Comparison of ENCODE assay signal across 1 cellular context in the genomic region with DNA sequence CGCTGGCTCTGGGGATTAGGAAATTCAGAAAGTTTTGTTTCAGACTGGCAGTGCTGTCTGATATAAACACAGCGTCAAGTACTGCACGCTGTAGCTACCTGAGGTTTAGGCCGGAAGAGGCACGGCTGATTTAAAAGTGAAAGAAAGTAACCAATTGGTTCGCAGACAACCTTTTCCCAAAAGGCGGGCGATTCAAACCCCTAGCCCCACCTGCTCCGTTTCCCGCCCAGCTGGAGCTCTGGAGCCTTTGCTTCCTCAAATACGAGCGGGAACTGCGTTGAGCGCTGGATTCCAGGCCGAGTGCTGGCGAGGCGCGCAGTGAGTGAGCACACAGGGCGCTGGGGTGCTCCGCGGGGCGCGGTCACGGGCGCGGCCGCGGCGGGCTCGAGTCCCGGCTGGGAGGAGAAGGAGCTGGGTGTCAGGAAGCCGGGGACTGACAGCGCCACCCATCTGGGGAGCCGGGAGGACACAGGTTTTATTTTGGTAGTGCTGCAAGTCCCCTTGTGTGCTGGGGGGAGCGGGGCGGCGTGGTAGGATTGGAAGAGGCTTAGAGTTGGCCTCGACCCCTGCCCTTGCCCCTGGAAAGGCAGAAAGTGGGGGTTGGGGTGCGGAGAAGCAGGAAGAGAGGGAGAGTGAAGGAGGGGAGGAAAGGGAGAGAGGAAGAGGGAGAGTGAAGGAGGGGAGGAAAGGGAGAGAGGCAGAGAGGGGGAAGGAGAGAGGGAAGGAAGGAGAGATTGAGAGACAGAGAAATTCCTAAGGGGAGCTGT.
A peak's percentile ranks its signal among the peaks of the same experiment; 100 is the strongest.
TF ChIP-seq lines count a peak whose summit lies in the region.

No MANE protein-coding gene starts in this region.

TF ChIP-seq in K562, 482 proteins besides CTCF, POLR2A, EP300 and RAD21 (continued from another document and continues in another):
- TF ChIP-seq, protein P1, sequence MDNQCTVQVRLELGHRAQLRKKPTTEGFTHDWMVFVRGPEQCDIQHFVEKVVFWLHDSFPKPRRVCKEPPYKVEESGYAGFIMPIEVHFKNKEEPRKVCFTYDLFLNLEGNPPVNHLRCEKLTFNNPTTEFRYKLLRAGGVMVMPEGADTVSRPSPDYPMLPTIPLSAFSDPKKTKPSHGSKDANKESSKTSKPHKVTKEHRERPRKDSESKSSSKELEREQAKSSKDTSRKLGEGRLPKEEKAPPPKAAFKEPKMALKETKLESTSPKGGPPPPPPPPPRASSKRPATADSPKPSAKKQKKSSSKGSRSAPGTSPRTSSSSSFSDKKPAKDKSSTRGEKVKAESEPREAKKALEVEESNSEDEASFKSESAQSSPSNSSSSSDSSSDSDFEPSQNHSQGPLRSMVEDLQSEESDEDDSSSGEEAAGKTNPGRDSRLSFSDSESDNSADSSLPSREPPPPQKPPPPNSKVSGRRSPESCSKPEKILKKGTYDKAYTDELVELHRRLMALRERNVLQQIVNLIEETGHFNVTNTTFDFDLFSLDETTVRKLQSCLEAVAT (IDR thresholded peaks at IDR 0.05) = peak in 1 of 2 experiments; percentile 48; a peak in 1 of 4 replicates
- TF ChIP-seq OTX1 (CRISPR knock-in tag; IDR thresholded peaks at IDR 0.05) = peak; percentile 76; the same call in 1 of the 2 replicates
- TF ChIP-seq ETV5 (CRISPR knock-in tag; IDR thresholded peaks at IDR 0.05; ENCODE audit: low read depth) = peak; percentile 91
- TF ChIP-seq ZNF589 (CRISPR knock-in tag; IDR thresholded peaks at IDR 0.05; ENCODE audit: low read depth) = peak; percentile 70; the same call in 1 of the 2 replicates
- peak; percentile 89 for TF ChIP-seq NR2C2 (CRISPR knock-in tag; IDR thresholded peaks at IDR 0.05)
- peak; percentile 45 for TF ChIP-seq NR2C2 (tag; IDR thresholded peaks at IDR 0.05)
- TF ChIP-seq, protein P2, sequence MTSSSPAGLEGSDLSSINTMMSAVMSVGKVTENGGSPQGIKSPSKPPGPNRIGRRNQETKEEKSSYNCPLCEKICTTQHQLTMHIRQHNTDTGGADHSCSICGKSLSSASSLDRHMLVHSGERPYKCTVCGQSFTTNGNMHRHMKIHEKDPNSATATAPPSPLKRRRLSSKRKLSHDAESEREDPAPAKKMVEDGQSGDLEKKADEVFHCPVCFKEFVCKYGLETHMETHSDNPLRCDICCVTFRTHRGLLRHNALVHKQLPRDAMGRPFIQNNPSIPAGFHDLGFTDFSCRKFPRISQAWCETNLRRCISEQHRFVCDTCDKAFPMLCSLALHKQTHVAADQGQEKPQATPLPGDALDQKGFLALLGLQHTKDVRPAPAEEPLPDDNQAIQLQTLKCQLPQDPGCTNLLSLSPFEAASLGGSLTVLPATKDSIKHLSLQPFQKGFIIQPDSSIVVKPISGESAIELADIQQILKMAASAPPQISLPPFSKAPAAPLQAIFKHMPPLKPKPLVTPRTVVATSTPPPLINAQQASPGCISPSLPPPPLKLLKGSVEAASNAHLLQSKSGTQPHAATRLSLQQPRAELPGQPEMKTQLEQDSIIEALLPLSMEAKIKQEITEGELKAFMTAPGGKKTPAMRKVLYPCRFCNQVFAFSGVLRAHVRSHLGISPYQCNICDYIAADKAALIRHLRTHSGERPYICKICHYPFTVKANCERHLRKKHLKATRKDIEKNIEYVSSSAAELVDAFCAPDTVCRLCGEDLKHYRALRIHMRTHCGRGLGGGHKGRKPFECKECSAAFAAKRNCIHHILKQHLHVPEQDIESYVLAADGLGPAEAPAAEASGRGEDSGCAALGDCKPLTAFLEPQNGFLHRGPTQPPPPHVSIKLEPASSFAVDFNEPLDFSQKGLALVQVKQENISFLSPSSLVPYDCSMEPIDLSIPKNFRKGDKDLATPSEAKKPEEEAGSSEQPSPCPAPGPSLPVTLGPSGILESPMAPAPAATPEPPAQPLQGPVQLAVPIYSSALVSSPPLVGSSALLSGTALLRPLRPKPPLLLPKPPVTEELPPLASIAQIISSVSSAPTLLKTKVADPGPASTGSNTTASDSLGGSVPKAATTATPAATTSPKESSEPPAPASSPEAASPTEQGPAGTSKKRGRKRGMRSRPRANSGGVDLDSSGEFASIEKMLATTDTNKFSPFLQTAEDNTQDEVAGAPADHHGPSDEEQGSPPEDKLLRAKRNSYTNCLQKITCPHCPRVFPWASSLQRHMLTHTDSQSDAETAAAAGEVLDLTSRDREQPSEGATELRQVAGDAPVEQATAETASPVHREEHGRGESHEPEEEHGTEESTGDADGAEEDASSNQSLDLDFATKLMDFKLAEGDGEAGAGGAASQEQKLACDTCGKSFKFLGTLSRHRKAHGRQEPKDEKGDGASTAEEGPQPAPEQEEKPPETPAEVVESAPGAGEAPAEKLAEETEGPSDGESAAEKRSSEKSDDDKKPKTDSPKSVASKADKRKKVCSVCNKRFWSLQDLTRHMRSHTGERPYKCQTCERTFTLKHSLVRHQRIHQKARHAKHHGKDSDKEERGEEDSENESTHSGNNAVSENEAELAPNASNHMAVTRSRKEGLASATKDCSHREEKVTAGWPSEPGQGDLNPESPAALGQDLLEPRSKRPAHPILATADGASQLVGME (CRISPR knock-in tag; IDR thresholded peaks at IDR 0.05) = no peak
- peak; percentile 90; the same call in 1 of the 2 replicates for TF ChIP-seq KDM2B (CRISPR knock-in tag; IDR thresholded peaks at IDR 0.05)
- TF ChIP-seq, protein P3, sequence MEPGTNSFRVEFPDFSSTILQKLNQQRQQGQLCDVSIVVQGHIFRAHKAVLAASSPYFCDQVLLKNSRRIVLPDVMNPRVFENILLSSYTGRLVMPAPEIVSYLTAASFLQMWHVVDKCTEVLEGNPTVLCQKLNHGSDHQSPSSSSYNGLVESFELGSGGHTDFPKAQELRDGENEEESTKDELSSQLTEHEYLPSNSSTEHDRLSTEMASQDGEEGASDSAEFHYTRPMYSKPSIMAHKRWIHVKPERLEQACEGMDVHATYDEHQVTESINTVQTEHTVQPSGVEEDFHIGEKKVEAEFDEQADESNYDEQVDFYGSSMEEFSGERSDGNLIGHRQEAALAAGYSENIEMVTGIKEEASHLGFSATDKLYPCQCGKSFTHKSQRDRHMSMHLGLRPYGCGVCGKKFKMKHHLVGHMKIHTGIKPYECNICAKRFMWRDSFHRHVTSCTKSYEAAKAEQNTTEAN (CRISPR knock-in tag; IDR thresholded peaks at IDR 0.05) = peak; percentile 90
- peak; percentile 63 for TF ChIP-seq ATF7 (IDR thresholded peaks at IDR 0.05)
- peak; percentile 58; the same call in 1 of the 2 replicates for TF ChIP-seq SREBF2 (CRISPR knock-in tag; IDR thresholded peaks at IDR 0.05)
- TF ChIP-seq NELFE (IDR thresholded peaks at IDR 0.05; ENCODE audit: insufficient read depth, insufficient read length) = no peak
- TF ChIP-seq KAT7 (CRISPR knock-in tag; IDR thresholded peaks at IDR 0.05; ENCODE audit: borderline replicate concordance) = peak; percentile 66; the same call in 1 of the 2 replicates
- TF ChIP-seq, protein P4, sequence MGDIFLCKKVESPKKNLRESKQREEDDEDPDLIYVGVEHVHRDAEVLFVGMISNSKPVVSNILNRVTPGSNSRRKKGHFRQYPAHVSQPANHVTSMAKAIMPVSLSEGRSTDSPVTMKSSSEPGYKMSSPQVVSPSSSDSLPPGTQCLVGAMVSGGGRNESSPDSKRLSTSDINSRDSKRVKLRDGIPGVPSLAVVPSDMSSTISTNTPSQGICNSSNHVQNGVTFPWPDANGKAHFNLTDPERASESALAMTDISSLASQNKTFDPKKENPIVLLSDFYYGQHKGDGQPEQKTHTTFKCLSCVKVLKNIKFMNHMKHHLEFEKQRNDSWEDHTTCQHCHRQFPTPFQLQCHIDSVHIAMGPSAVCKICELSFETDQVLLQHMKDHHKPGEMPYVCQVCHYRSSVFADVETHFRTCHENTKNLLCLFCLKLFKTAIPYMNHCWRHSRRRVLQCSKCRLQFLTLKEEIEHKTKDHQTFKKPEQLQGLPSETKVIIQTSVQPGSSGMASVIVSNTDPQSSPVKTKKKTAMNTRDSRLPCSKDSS (IDR thresholded peaks at IDR 0.05; ENCODE audit: low read depth, partially characterized antibody) = no peak
- TF ChIP-seq, protein P5, sequence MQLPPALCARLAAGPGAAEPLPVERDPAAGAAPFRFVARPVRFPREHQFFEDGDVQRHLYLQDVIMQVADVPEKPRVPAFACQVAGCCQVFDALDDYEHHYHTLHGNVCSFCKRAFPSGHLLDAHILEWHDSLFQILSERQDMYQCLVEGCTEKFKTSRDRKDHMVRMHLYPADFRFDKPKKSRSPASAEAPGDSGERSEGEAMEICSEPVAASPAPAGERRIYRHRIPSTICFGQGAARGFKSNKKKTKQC (CRISPR knock-in tag; IDR thresholded peaks at IDR 0.05) = peak; percentile 99
- TF ChIP-seq, protein P6, sequence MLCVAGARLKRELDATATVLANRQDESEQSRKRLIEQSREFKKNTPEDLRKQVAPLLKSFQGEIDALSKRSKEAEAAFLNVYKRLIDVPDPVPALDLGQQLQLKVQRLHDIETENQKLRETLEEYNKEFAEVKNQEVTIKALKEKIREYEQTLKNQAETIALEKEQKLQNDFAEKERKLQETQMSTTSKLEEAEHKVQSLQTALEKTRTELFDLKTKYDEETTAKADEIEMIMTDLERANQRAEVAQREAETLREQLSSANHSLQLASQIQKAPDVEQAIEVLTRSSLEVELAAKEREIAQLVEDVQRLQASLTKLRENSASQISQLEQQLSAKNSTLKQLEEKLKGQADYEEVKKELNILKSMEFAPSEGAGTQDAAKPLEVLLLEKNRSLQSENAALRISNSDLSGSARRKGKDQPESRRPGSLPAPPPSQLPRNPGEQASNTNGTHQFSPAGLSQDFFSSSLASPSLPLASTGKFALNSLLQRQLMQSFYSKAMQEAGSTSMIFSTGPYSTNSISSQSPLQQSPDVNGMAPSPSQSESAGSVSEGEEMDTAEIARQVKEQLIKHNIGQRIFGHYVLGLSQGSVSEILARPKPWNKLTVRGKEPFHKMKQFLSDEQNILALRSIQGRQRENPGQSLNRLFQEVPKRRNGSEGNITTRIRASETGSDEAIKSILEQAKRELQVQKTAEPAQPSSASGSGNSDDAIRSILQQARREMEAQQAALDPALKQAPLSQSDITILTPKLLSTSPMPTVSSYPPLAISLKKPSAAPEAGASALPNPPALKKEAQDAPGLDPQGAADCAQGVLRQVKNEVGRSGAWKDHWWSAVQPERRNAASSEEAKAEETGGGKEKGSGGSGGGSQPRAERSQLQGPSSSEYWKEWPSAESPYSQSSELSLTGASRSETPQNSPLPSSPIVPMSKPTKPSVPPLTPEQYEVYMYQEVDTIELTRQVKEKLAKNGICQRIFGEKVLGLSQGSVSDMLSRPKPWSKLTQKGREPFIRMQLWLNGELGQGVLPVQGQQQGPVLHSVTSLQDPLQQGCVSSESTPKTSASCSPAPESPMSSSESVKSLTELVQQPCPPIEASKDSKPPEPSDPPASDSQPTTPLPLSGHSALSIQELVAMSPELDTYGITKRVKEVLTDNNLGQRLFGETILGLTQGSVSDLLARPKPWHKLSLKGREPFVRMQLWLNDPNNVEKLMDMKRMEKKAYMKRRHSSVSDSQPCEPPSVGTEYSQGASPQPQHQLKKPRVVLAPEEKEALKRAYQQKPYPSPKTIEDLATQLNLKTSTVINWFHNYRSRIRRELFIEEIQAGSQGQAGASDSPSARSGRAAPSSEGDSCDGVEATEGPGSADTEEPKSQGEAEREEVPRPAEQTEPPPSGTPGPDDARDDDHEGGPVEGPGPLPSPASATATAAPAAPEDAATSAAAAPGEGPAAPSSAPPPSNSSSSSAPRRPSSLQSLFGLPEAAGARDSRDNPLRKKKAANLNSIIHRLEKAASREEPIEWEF (CRISPR knock-in tag; IDR thresholded peaks at IDR 0.05) = no peak
- peak; percentile 90 for TF ChIP-seq RBFOX2 (IDR thresholded peaks at IDR 0.05; ENCODE audit: low read depth, low read length)
- TF ChIP-seq, protein P7, sequence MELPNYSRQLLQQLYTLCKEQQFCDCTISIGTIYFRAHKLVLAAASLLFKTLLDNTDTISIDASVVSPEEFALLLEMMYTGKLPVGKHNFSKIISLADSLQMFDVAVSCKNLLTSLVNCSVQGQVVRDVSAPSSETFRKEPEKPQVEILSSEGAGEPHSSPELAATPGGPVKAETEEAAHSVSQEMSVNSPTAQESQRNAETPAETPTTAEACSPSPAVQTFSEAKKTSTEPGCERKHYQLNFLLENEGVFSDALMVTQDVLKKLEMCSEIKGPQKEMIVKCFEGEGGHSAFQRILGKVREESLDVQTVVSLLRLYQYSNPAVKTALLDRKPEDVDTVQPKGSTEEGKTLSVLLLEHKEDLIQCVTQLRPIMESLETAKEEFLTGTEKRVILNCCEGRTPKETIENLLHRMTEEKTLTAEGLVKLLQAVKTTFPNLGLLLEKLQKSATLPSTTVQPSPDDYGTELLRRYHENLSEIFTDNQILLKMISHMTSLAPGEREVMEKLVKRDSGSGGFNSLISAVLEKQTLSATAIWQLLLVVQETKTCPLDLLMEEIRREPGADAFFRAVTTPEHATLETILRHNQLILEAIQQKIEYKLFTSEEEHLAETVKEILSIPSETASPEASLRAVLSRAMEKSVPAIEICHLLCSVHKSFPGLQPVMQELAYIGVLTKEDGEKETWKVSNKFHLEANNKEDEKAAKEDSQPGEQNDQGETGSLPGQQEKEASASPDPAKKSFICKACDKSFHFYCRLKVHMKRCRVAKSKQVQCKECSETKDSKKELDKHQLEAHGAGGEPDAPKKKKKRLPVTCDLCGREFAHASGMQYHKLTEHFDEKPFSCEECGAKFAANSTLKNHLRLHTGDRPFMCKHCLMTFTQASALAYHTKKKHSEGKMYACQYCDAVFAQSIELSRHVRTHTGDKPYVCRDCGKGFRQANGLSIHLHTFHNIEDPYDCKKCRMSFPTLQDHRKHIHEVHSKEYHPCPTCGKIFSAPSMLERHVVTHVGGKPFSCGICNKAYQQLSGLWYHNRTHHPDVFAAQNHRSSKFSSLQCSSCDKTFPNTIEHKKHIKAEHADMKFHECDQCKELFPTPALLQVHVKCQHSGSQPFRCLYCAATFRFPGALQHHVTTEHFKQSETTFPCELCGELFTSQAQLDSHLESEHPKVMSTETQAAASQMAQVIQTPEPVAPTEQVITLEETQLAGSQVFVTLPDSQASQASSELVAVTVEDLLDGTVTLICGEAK (IDR thresholded peaks at IDR 0.05) = peak; percentile 68
- TF ChIP-seq, protein P7 (CRISPR knock-in tag; IDR thresholded peaks at IDR 0.05) = peak; percentile 77
